ENCODE assay signal across 8 cellular contexts in the genomic region with DNA sequence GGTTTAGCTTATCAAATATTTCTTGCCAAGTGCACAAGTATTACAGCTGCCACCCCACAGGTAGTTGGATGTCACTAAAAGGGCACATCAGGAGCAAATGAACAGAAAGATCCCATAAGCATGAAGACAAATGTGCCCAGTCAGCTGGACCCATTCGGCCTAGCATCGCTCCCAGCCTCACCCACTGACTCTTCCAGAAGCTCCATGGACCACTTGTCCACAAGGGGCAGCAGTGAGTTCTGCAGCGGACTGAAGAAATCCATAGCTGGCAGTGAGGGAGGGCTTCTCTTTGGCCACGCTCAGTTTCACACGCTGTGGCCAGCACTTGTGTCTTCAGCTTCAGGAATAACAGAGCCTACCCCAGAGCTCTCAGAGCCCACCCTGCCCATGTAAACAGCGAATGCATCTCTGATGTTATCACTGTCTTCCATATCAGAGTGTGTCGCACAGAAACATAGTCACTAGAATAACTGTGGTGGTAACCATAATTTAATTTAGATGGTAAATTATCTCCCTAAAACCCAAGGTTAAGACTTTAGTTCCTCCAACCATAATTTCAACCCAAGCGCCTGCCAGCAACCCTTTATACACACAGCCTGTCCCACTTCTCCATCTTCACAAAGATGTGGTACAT. TPM values are rescaled to one million over a fixed set of nuclear protein-coding genes. Genes with fewer than 3 reads are reported as not detected.
A peak's percentile ranks its signal among the peaks of the same experiment; 100 is the strongest.
DNase-seq lines count a peak whose midpoint lies in the region; ATAC-seq and TF ChIP-seq lines count a peak whose summit lies in the region.

No MANE protein-coding gene starts in this region.

- WGBS in neuronal stem cell (ENCODE audit: extremely low coverage in 2 of 2, insufficient read length in 2 of 2, insufficient replicate concordance in 1 of 2), 2 donors = no CpG with 5 or more reads among the region's 8 CpGs
- WGBS in testis, 2 donors = 39 to 41% methylated on average over 8 of the region's 8 CpGs

- H3K27ac ChIP-seq in OCI-LY7 (ENCODE audit: low read depth, low read length, poor library complexity, severe bottlenecking) (no peak overlapping the region), fibroblast of lung (ENCODE audit: insufficient read depth, low read length) (no peak overlapping the region), neuronal stem cell (replicated peaks; ENCODE audit: low read length) (no peak overlapping the region), testis (no peak overlapping the region)

- no peaks in the 10 kb centered on the region for H3K79me1 ChIP-seq in neuronal stem cell (ENCODE audit: low read depth, low read length)

- H3K79me2 ChIP-seq in OCI-LY7 (ENCODE audit: insufficient read depth, low read depth, low read length) (no peaks in the 10 kb centered on the region), fibroblast of lung (ENCODE audit: control insufficient read depth, insufficient read depth, low read length) (no peaks in the 10 kb centered on the region)

- H2AK5ac ChIP-seq in neuronal stem cell (ENCODE audit: low read depth, low read length) = no peak overlapping the region

- CTCF ChIA-PET in BJ (lab: Yijun Ruan, JAX) = interaction anchor here (0.6 to 2.6 kb wide), 13 partner anchors 9 to 311 kb away, joined by 3 to 27 read pairs (median 4); a partner anchor contains a TSS
- CTCF ChIA-PET in OCI-LY7 (lab: Charles Lee; ENCODE audit: unreplicated experiment) = interaction anchor here (0.9 to 1.3 kb wide), 3 partner anchors 9 to 415 kb away, joined by 3 to 7 read pairs (median 3); no protein-coding TSS in a partner anchor

- H2BK12ac ChIP-seq in neuronal stem cell (ENCODE audit: low read length) = no peak overlapping the region

- H2BK5ac ChIP-seq in neuronal stem cell (ENCODE audit: low read length) = no peak overlapping the region

- H3K9ac ChIP-seq in fibroblast of lung (ENCODE audit: insufficient read depth, low read length) (no peak overlapping the region), neuronal stem cell (ENCODE audit: low read depth, low read length, poor library complexity) (no peak overlapping the region)

- H3K4me1 ChIP-seq in OCI-LY7 (ENCODE audit: insufficient read depth, low read length, poor library complexity, severe bottlenecking) (no peaks in the 10 kb centered on the region), fibroblast of lung (ENCODE audit: control insufficient read depth, extremely low read depth, insufficient read depth, low read length) (no peaks in the 10 kb centered on the region), neuronal stem cell (ENCODE audit: control insufficient read depth in 2 of 2, insufficient read depth in 1 of 2, low read depth in 1 of 2, low read length in 2 of 2) (no peaks in the 10 kb centered on the region), testis (no peaks in the 10 kb centered on the region)

- no peak overlapping the region for H3K23ac ChIP-seq in neuronal stem cell (ENCODE audit: low read depth, low read length, poor library complexity)

- H3K4me3 ChIP-seq in BJ (ENCODE audit: low read depth, low read length) (no peak overlapping the region), OCI-LY7 (ENCODE audit: low read depth, low read length, poor library complexity, severe bottlenecking) (no peak overlapping the region), fibroblast of lung (replicated peaks in 1 of 4; ENCODE audit: control extremely low read depth in 1 of 4, insufficient read depth in 1 of 4, low read depth in 3 of 4, low read length in 4 of 4) (no peak overlapping the region), neuronal stem cell (ENCODE audit: low read length in 2 of 2) (no peak overlapping the region), testis (no peak overlapping the region)

- DNase-seq in BJ (ENCODE audit: low read depth) (no peak), OCI-LY7 (ENCODE audit: low spot score) (peak; percentile 69), fibroblast of lung (ENCODE audit: low read depth in 2 of 2) (peak; percentile 52 to 69), neuronal stem cell (ENCODE audit: low spot score) (peak; percentile 61), testis (peak; percentile 86)
- peak; percentile 52 for DNase-seq in activated T-cell treated with anti-CD3 and anti-CD28 coated beads, Interleukin-2, amount 50 U/mL, for 1 hour

- H3K4me2 ChIP-seq in OCI-LY7 (ENCODE audit: low read length) (no peak overlapping the region), fibroblast of lung (ENCODE audit: extremely low read depth, insufficient read depth, low read length) (no peak overlapping the region), neuronal stem cell (ENCODE audit: insufficient read depth, low read length, poor library complexity, severe bottlenecking) (no peak overlapping the region)

- TF ChIP-seq POLR2A in testis (IDR thresholded peaks at IDR 0.05) = no peak

- POLR2A ChIA-PET in BJ (lab: Charles Lee) = interaction anchor here (0.6 kb wide), 1 partner anchor 205 kb away, joined by 10 read pairs; no protein-coding TSS in a partner anchor
- POLR2A ChIA-PET in OCI-LY7 (lab: Charles Lee) = interaction anchor here (0.7 to 1.1 kb wide), 3 partner anchors 12 to 67 kb away, joined by 3 to 10 read pairs (median 3); no protein-coding TSS in a partner anchor

- no TSS peak for BruUV-seq in OCI-LY7 (replicated peaks; lab: Mats Ljungman, UMichigan)

- H4K91ac ChIP-seq in neuronal stem cell (ENCODE audit: low read depth, low read length, poor library complexity) = no peak overlapping the region

- H2AFZ ChIP-seq in OCI-LY7 (ENCODE audit: low read length) = no peak overlapping the region
- peak overlapping the region; percentile 47 for H2AFZ ChIP-seq in fibroblast of lung (ENCODE audit: low read length)
- H2AFZ ChIP-seq in neuronal stem cell (ENCODE audit: low read length) = peak overlapping the region; percentile 9

- no peak overlapping the region for H3K14ac ChIP-seq in neuronal stem cell (ENCODE audit: low read length)

- H2BK120ac ChIP-seq in neuronal stem cell (ENCODE audit: low read depth, low read length) = no peak overlapping the region

- peak; percentile 95 for TF ChIP-seq CTCF in BJ (IDR thresholded peaks at IDR 0.05; ENCODE audit: insufficient read depth, low read depth, low read length)
- peak; percentile 94 for TF ChIP-seq CTCF in OCI-LY7 (conservative IDR thresholded peaks at IDR 0.05; ENCODE audit: low read length)
- TF ChIP-seq CTCF in fibroblast of lung (conservative IDR thresholded peaks at IDR 0.05 in 1 of 2, IDR thresholded peaks at IDR 0.05 in 1 of 2; ENCODE audit: low read depth in 1 of 2, low read length in 2 of 2) = peak; percentile 92 to 99
- TF ChIP-seq CTCF in testis (IDR thresholded peaks at IDR 0.05) = peak in 2 of 3 experiments; percentile 49 to 82

- intact Hi-C loops in OCI-LY7 (cut with micrococcal nuclease; ENCODE audit: unreplicated experiment) = no loop called here
- intact Hi-C loops in testis (cut with DNase I; ENCODE audit: low total_unique reads) = no loop called here

- H3K9me3 ChIP-seq in OCI-LY7 (ENCODE audit: low read length) = no peaks in the 10 kb centered on the region
- H3K9me3 ChIP-seq in fibroblast of lung (ENCODE audit: control insufficient read depth, insufficient read depth, low read depth, low read length) = no peaks in the 10 kb centered on the region
- no peaks in the 10 kb centered on the region for H3K9me3 ChIP-seq in neuronal stem cell (replicated peaks in 1 of 2; ENCODE audit: control insufficient read depth in 2 of 2, insufficient read depth in 1 of 2, low read depth in 1 of 2, low read length in 2 of 2)
- H3K9me3 ChIP-seq in testis = no peaks in the 10 kb centered on the region

- peaks cover 9% of the 10 kb centered on the region; the same call in 1 of the 2 replicates for H3K27me3 ChIP-seq in BJ (ENCODE audit: control insufficient read depth, insufficient read depth, low read length)
- no peaks in the 10 kb centered on the region for H3K27me3 ChIP-seq in fibroblast of lung (ENCODE audit: control insufficient read depth, insufficient read depth, low read length)
- no peaks in the 10 kb centered on the region for H3K27me3 ChIP-seq in neuronal stem cell (ENCODE audit: control insufficient read depth in 3 of 3, insufficient read depth in 3 of 3, low read depth in 1 of 3, low read length in 3 of 3)
- H3K27me3 ChIP-seq in testis = no peaks in the 10 kb centered on the region

- H3K36me3 ChIP-seq in BJ (ENCODE audit: control insufficient read depth, insufficient read depth, low read length) = no peaks in the 10 kb centered on the region
- H3K36me3 ChIP-seq in OCI-LY7 (ENCODE audit: insufficient read depth, low read length) = no peaks in the 10 kb centered on the region
- no peaks in the 10 kb centered on the region for H3K36me3 ChIP-seq in fibroblast of lung (ENCODE audit: control insufficient read depth, insufficient read depth, low read length)
- H3K36me3 ChIP-seq in neuronal stem cell (replicated peaks in 1 of 2; ENCODE audit: control insufficient read depth in 2 of 2, insufficient read depth in 2 of 2, low read length in 2 of 2) = no peaks in the 10 kb centered on the region
- H3K36me3 ChIP-seq in testis (ENCODE audit: low read depth, missing control alignments) = no peaks in the 10 kb centered on the region

- peak; percentile 78 for ATAC-seq in GM19023 (IDR thresholded peaks at IDR 0.05; ENCODE audit: unreplicated experiment)
- ATAC-seq in HG03469 (IDR thresholded peaks at IDR 0.05; ENCODE audit: unreplicated experiment) = peak; percentile 87

- no peak overlapping the region for H3K4ac ChIP-seq in neuronal stem cell (ENCODE audit: low read length)

- no peak overlapping the region for H3K18ac ChIP-seq in neuronal stem cell (ENCODE audit: low read length)

- H4K8ac ChIP-seq in neuronal stem cell (ENCODE audit: low read depth, low read length) = no peak overlapping the region

- H2BK15ac ChIP-seq in neuronal stem cell (ENCODE audit: low read length) = no peak overlapping the region

- H4K20me1 ChIP-seq in OCI-LY7 (ENCODE audit: insufficient read depth, low read length) (no peaks in the 10 kb centered on the region), fibroblast of lung (ENCODE audit: control insufficient read depth, extremely low read depth, insufficient read depth, low read length) (no peaks in the 10 kb centered on the region)

- no peaks in the 10 kb centered on the region for H3K9me2 ChIP-seq in OCI-LY7 (ENCODE audit: insufficient read depth, low read length)

RNA-seq across cellular contexts. Expression of a gene that starts 15.8 kb away (rescaled TPM):
- polyA plus RNA-seq in BJ (2011; rRNA removed) = 2.5 and 2.6 TPM in 2 replicates
- polyA minus RNA-seq in BJ (2011; rRNA and poly(A)+ RNA removed) = not detected in 2 replicates
- total RNA-seq in OCI-LY7 (2014; rRNA removed; shearing (Covaris generic)) = not detected in 2 replicates
- total RNA-seq in OCI-LY7 (2022) = not detected in 2 replicates
- total RNA-seq in fibroblast of lung = not detected in 2 replicates
- polyA plus RNA-seq in fibroblast of lung = 0.09 and 0.18 TPM in 2 replicates
- 0.22 and 0.29 TPM in 2 replicates for polyA plus RNA-seq in fibroblast of lung (2012)
- polyA minus RNA-seq in fibroblast of lung (ENCODE audit: low replicate concordance) = not detected in 2 replicates
- polyA plus RNA-seq in neuronal stem cell (2013, experiment 1 of 2) = not detected
- not detected for polyA plus RNA-seq in neuronal stem cell (2013, experiment 2 of 2)
- not detected for total RNA-seq in testis
- polyA plus RNA-seq in testis (ENCODE audit: insufficient read depth, low read depth, low replicate concordance) = not detected
